Comparison of ENCODE assay signal across 1 cellular context in the genomic region with DNA sequence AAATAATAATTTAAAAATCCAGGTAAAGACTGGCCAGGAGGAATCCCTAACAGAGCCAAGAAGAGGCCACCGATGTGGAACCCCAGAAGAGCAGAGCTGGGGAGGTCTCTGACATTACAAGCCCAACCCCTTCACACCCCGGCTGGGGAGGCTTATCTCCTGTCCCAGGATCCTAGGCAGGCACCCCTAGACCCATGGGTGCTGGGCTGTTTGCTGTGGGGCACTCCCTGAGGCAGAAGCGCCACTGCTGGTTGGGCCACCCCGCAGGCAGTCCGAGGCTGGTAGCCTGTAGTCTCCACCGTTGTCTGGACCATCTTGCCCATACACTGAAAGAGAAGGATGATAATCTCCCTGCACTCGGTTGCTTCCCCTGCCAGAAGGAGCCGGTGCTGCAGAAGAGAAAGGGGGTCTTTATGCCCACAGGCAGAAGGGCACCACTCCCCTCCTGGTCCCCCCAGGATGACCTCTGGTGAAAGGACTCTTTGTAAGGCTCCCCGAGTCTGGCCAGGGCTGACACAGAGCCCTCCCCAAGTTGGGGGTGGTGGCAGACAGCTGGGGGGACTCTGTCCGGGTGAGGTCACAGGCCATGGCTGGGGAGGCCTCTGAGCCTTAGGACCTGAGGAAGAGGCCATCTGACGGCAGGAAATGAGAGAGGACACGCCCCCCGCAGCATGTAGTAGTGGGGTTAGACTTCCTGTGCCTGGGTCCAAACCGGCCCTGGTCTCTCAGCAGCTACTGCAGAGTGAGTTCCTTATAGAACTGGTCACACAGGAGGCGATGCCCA.
TF ChIP-seq lines count a peak whose summit lies in the region.

No MANE protein-coding gene starts in this region.

TF ChIP-seq in H1, 55 proteins besides CTCF, POLR2A, EP300 and RAD21:
- no peak for TF ChIP-seq BACH1 (IDR thresholded peaks at IDR 0.05; ENCODE audit: low read length)
- TF ChIP-seq GTF2F1 (IDR thresholded peaks at IDR 0.05; ENCODE audit: borderline replicate concordance, low read depth, low read length) = no peak
- TF ChIP-seq, protein P1, sequence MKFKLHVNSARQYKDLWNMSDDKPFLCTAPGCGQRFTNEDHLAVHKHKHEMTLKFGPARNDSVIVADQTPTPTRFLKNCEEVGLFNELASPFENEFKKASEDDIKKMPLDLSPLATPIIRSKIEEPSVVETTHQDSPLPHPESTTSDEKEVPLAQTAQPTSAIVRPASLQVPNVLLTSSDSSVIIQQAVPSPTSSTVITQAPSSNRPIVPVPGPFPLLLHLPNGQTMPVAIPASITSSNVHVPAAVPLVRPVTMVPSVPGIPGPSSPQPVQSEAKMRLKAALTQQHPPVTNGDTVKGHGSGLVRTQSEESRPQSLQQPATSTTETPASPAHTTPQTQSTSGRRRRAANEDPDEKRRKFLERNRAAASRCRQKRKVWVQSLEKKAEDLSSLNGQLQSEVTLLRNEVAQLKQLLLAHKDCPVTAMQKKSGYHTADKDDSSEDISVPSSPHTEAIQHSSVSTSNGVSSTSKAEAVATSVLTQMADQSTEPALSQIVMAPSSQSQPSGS (IDR thresholded peaks at IDR 0.05; ENCODE audit: low read length) = no peak
- TF ChIP-seq GABPA (IDR thresholded peaks at IDR 0.05; ENCODE audit: borderline replicate concordance, insufficient read depth, low read length) = no peak
- TF ChIP-seq SUZ12 (IDR thresholded peaks at IDR 0.05; ENCODE audit: low read length) = no peak
- no peak for TF ChIP-seq SP2 (IDR thresholded peaks at IDR 0.05; ENCODE audit: low read length)
- no peak for TF ChIP-seq SIN3A (conservative IDR thresholded peaks at IDR 0.05 in 1 of 2, IDR thresholded peaks at IDR 0.05 in 1 of 2; ENCODE audit: low read depth in 1 of 2, low read length in 2 of 2)
- no peak for TF ChIP-seq RNF2 (IDR thresholded peaks at IDR 0.05; ENCODE audit: borderline replicate concordance, low read depth, low read length, missing control alignments, poor library complexity, severe bottlenecking)
- no peak for TF ChIP-seq CREB1 (IDR thresholded peaks at IDR 0.05)
- no peak for TF ChIP-seq CHD2 (IDR thresholded peaks at IDR 0.05; ENCODE audit: low read length)
